1 cellular context compared by ENCODE assay signal in genomic region chr17:74426551-74427047, GRCh38.
A peak's percentile ranks its signal among the peaks of the same experiment; 100 is the strongest.
TF ChIP-seq lines count a peak whose summit lies in the region.

No MANE protein-coding gene starts in this region.

TF ChIP-seq in K562, 482 proteins besides CTCF, POLR2A, EP300 and RAD21:
- 0 out of 2 replicates have a peak, but pooled peaks have one; percentile 1 for TF ChIP-seq ZNF263 (CRISPR knock-in tag; IDR thresholded peaks at IDR 0.05; ENCODE audit: borderline replicate concordance)
- no peak for TF ChIP-seq ARID4B (CRISPR knock-in tag; IDR thresholded peaks at IDR 0.05)
- no peak for TF ChIP-seq ZNF551 (CRISPR knock-in tag; IDR thresholded peaks at IDR 0.05)
- 0 out of 2 replicates have a peak, but pooled peaks have one; percentile 34 for TF ChIP-seq GABPB1 (CRISPR knock-in tag; IDR thresholded peaks at IDR 0.05)
- TF ChIP-seq FOS (IDR thresholded peaks at IDR 0.05; ENCODE audit: extremely low read depth, insufficient read length): no peak
- TF ChIP-seq EGR1 (conservative IDR thresholded peaks at IDR 0.05): peak; percentile 92
- TF ChIP-seq ZBTB40 (IDR thresholded peaks at IDR 0.05): peak; percentile 66
- TF ChIP-seq ZBTB40 (CRISPR knock-in tag; IDR thresholded peaks at IDR 0.05): no peak
- TF ChIP-seq ETV1 (tag; conservative IDR thresholded peaks at IDR 0.05; ENCODE audit: low read depth): no peak; the same call in 1 of the 2 replicates
- TF ChIP-seq GABPA (tag; conservative IDR thresholded peaks at IDR 0.05; ENCODE audit: low read depth): peak; percentile 83
- peak; percentile 37; the same call in 1 of the 2 replicates for TF ChIP-seq MGA (IDR thresholded peaks at IDR 0.05)
- no peak for TF ChIP-seq ZNF408 (CRISPR knock-in tag; IDR thresholded peaks at IDR 0.05; ENCODE audit: low read depth)
- no peak for TF ChIP-seq SAFB2 (IDR thresholded peaks at IDR 0.05; ENCODE audit: borderline replicate concordance, low read depth, low read length, severe bottlenecking)
- peak; percentile 62 for TF ChIP-seq ZBTB17 (CRISPR knock-in tag; IDR thresholded peaks at IDR 0.05)
- no peak for TF ChIP-seq CSDE1 (IDR thresholded peaks at IDR 0.05)
- TF ChIP-seq KAT2B (IDR thresholded peaks at IDR 0.05; ENCODE audit: low read depth, low read length): no peak
- TF ChIP-seq RBM39 (optimal IDR thresholded peaks at IDR 0.05; ENCODE audit: low read depth, low read length): no peak
- TF ChIP-seq ZBTB12 (CRISPR knock-in tag; IDR thresholded peaks at IDR 0.05): 0 out of 2 replicates have a peak, but pooled peaks have one; percentile 17
- no peak for TF ChIP-seq HDAC2 (IDR thresholded peaks at IDR 0.05)
- TF ChIP-seq CREM (IDR thresholded peaks at IDR 0.05; ENCODE audit: low read depth): peak; percentile 13; the same call in 1 of the 2 replicates
- no peak for TF ChIP-seq CBX3 (IDR thresholded peaks at IDR 0.05; ENCODE audit: borderline replicate concordance in 1 of 2, low read length in 2 of 2)
